In genomic region chr10:89706011-89706410, GRCh38 we compare ENCODE assay signal across 19 cellular contexts. TPM values are rescaled to one million over a fixed set of nuclear protein-coding genes. Genes with fewer than 3 reads are reported as not detected.
DNase-seq lines count a peak whose midpoint lies in the region; ATAC-seq, FAIRE-seq and TF ChIP-seq lines count a peak whose summit lies in the region.
"Had no signal": no experiment of that assay in that cellular context is flagged by ENCODE, and none has a peak within 500 bp of the region (broad histone marks: within the 10 kb centered on the region; RNA-seq: fewer than 3 reads in every experiment).

No MANE protein-coding gene starts in this region.

- H3K4me2 ChIP-seq in keratinocyte (ENCODE audit: control insufficient read depth, extremely low read depth, insufficient read depth, low read depth, low read length), result peak overlapping the region; percentile 20

- H3K36me3 ChIP-seq in CD4-positive, CD25-positive, alpha-beta regulatory T cell (ENCODE audit: control insufficient read depth, insufficient read depth, low read length), result peaks cover 3% of the 10 kb centered on the region
- H3K36me3 ChIP-seq in HEK293 (ENCODE audit: control insufficient read depth in 2 of 2, insufficient read depth in 1 of 2, low read length in 2 of 2), result peaks cover 9 to 22% of the 10 kb centered on the region in 2 experiments
- peaks cover 0 to 5% of the 10 kb centered on the region in 2 experiments for H3K36me3 ChIP-seq in keratinocyte (ENCODE audit: control insufficient read depth in 2 of 2, extremely low read depth in 1 of 2, insufficient read depth in 2 of 2, low read length in 2 of 2)
- H3K36me3 ChIP-seq: uterus had no signal

- H3K4me3 Mint-ChIP-seq in CD4-positive, CD25-positive, alpha-beta regulatory T cell, result peak overlapping the region in 2 of 4 donors; percentile 24 to 98
- H3K4me3 Mint-ChIP-seq in activated naive CD8-positive, alpha-beta T cell treated with anti-CD3 and anti-CD28 coated beads, Interleukin-2, amount 10 ng/mL, durations not matched to agents 7 days and 5 days, result peak overlapping the region; percentile 26
- H3K4me3 Mint-ChIP-seq: activated T-cell treated with anti-CD3 and anti-CD28 coated beads, Interleukin-2, amount 50 U/mL, for 4 hours; WTC11 had no signal

- peak overlapping the region in 1 of 3 donors; percentile 16 for H3K27ac Mint-ChIP-seq in CD4-positive, CD25-positive, alpha-beta regulatory T cell
- H3K27ac Mint-ChIP-seq in activated naive CD8-positive, alpha-beta T cell treated with anti-CD3 and anti-CD28 coated beads, Interleukin-2, amount 10 ng/mL, durations not matched to agents 7 days and 5 days, result peak overlapping the region; percentile 20

- dilution Hi-C loops in keratinocyte (cut with MboI; ENCODE audit: extremely low pct_ligation_motif_present, low sequenced_read_pairs), result no loop called here

- H3K79me2 ChIP-seq in keratinocyte (ENCODE audit: control insufficient read depth, insufficient read depth, low read length), result peaks cover 84% of the 10 kb centered on the region

- CTCF ChIA-PET in HEK293 (lab: Yijun Ruan, JAX), result no interaction called here

- no peaks in the 10 kb centered on the region for H3K9me3 Mint-ChIP-seq in CD4-positive, CD25-positive, alpha-beta regulatory T cell
- H3K9me3 Mint-ChIP-seq in activated naive CD8-positive, alpha-beta T cell treated with anti-CD3 and anti-CD28 coated beads, Interleukin-2, amount 10 ng/mL, durations not matched to agents 7 days and 5 days, result no peaks in the 10 kb centered on the region
- H3K9me3 Mint-ChIP-seq: activated T-cell treated with anti-CD3 and anti-CD28 coated beads, Interleukin-2, amount 50 U/mL, for 4 hours; WTC11 had no signal

- H3K4me1 Mint-ChIP-seq in CD4-positive, CD25-positive, alpha-beta regulatory T cell, result peaks cover 26 to 59% (median 44%) of the 10 kb centered on the region in 4 donors
- H3K4me1 Mint-ChIP-seq in activated naive CD8-positive, alpha-beta T cell treated with anti-CD3 and anti-CD28 coated beads, Interleukin-2, amount 10 ng/mL, durations not matched to agents 7 days and 5 days, result peaks cover 32% of the 10 kb centered on the region

- no peak overlapping the region for H3K27ac ChIP-seq in CD4-positive, CD25-positive, alpha-beta regulatory T cell (ENCODE audit: insufficient read depth, low read length, poor library complexity, severe bottlenecking)
- H3K27ac ChIP-seq in HEK293 (ENCODE audit: extremely low read depth, low read depth, low read length) (no peak overlapping the region), keratinocyte (ENCODE audit: control insufficient read depth, insufficient read depth, low read length) (no peak overlapping the region)
- H3K27ac ChIP-seq: foreskin keratinocyte, SJSA1, skin epidermis, uterus had no signal

- peak overlapping the region; percentile 52 for H3K4me3 ChIP-seq in CD4-positive, CD25-positive, alpha-beta regulatory T cell (ENCODE audit: low read depth, low read length)
- no peak overlapping the region for H3K4me3 ChIP-seq in HEK293 (ENCODE audit: low read depth, low read length)
- no peak overlapping the region for H3K4me3 ChIP-seq in keratinocyte (ENCODE audit: control insufficient read depth in 2 of 3, extremely low read depth in 1 of 3, insufficient read depth in 2 of 3, low read depth in 1 of 3, low read length in 3 of 3)
- H3K4me3 ChIP-seq: SJSA1, skin epidermis, uterus had no signal

- H2AFZ ChIP-seq in keratinocyte (ENCODE audit: control insufficient read depth, low read length), result peak overlapping the region; percentile 28

- in situ Hi-C loops in KBM-7 (cut with MboI; ENCODE audit: low pct_unique_long_range_greater_than_20kb, low sequenced_read_pairs), result no loop called here

- H3K9me3 ChIP-seq in CD4-positive, CD25-positive, alpha-beta regulatory T cell (ENCODE audit: control insufficient read depth in 2 of 2, low read length in 2 of 2), result no peaks in the 10 kb centered on the region
- H3K9me3 ChIP-seq in HEK293 (ENCODE audit: control insufficient read depth, insufficient read depth, low read depth, low read length), result no peaks in the 10 kb centered on the region
- H3K9me3 ChIP-seq in keratinocyte (ENCODE audit: control insufficient read depth, low read depth, low read length), result no peaks in the 10 kb centered on the region
- H3K9me3 ChIP-seq: SJSA1, uterus had no signal

- FAIRE-seq in keratinocyte (lab: Jason Lieb, UNC), result no peak
- FAIRE-seq: HTR-8/SVneo had no signal

- no peak for ATAC-seq in CD4-positive, CD25-positive, alpha-beta regulatory T cell (ENCODE audit: low read depth in 2 of 2)
- no peak for ATAC-seq in activated naive CD8-positive, alpha-beta T cell treated with anti-CD3 and anti-CD28 coated beads, Interleukin-2, amount 10 ng/mL, durations not matched to agents 7 days and 5 days (ENCODE audit: low read depth)
- ATAC-seq: activated T-cell treated with anti-CD3 and anti-CD28 coated beads, Interleukin-2, amount 50 U/mL, for 4 hours; foreskin keratinocyte; WTC11 had no signal

- H4K20me1 ChIP-seq in keratinocyte (ENCODE audit: control insufficient read depth, extremely low read depth, insufficient read depth, low read length), result no peaks in the 10 kb centered on the region

- no peak for TF ChIP-seq CTCF in HEK293 (tag by site-specific recombination; IDR thresholded peaks at IDR 0.05)
- no peak for TF ChIP-seq CTCF in keratinocyte (optimal IDR thresholded peaks at IDR 0.05 in 1 of 3, IDR thresholded peaks at IDR 0.05 in 1 of 3, conservative IDR thresholded peaks at IDR 0.05 in 1 of 3; ENCODE audit: extremely low read depth in 1 of 3, insufficient read depth in 2 of 3, low read length in 3 of 3)

- no peak for DNase-seq in CD4-positive, CD25-positive, alpha-beta regulatory T cell
- DNase-seq in activated naive CD8-positive, alpha-beta T cell treated with anti-CD3 and anti-CD28 coated beads, Interleukin-2, amount 10 ng/mL, durations not matched to agents 7 days and 5 days, result no peak
- DNase-seq in keratinocyte (ENCODE audit: low read depth, low spot score), result no peak
- no peak for DNase-seq in NCI-H1417 treated with DMSO at 0.1 percent for 48 hours (lab: John Stamatoyannopoulos, UW)
- no peak for DNase-seq in activated effector memory CD4-positive, alpha-beta T cell treated with Interleukin-2 at 50 U/mL for 16 hours
- no peak for DNase-seq in KBM-7
- DNase-seq: activated T-cell treated with anti-CD3 and anti-CD28 coated beads, Interleukin-2, amount 50 U/mL, for 4 hours; aorta; foreskin keratinocyte; mesendoderm; NCI-H1105; nucleus accumbens; stimulated activated naive CD4-positive, alpha-beta T cell treated with Interleukin-2 at 50 U/mL for 16 hours; uterus had no signal

- peaks cover 40% of the 10 kb centered on the region for H3K4me1 ChIP-seq in CD4-positive, CD25-positive, alpha-beta regulatory T cell (ENCODE audit: control insufficient read depth, insufficient read depth, low read length, poor library complexity, severe bottlenecking)
- H3K4me1 ChIP-seq in HEK293 (ENCODE audit: control insufficient read depth, insufficient read depth, low read length), result peaks cover 18% of the 10 kb centered on the region
- H3K4me1 ChIP-seq in keratinocyte (ENCODE audit: control insufficient read depth, extremely low read depth, insufficient read depth, low read length), result peaks cover 20% of the 10 kb centered on the region
- H3K4me1 ChIP-seq: uterus had no signal

- no peaks in the 10 kb centered on the region for H3K27me3 ChIP-seq in CD4-positive, CD25-positive, alpha-beta regulatory T cell (ENCODE audit: control insufficient read depth, insufficient read depth, low read length)
- no peaks in the 10 kb centered on the region for H3K27me3 ChIP-seq in keratinocyte (ENCODE audit: control insufficient read depth, extremely low read depth, insufficient read depth, low read length)
- H3K27me3 ChIP-seq: foreskin keratinocyte, SJSA1, uterus had no signal

- H3K9ac ChIP-seq in keratinocyte (ENCODE audit: control insufficient read depth, extremely low read depth, insufficient read depth, low read length), result no peak overlapping the region

- H3K9me1 ChIP-seq in keratinocyte (ENCODE audit: control insufficient read depth, extremely low read depth, insufficient read depth, low read length), result no peaks in the 10 kb centered on the region

- no peaks in the 10 kb centered on the region for H3K27me3 Mint-ChIP-seq in CD4-positive, CD25-positive, alpha-beta regulatory T cell
- H3K27me3 Mint-ChIP-seq in activated naive CD8-positive, alpha-beta T cell treated with anti-CD3 and anti-CD28 coated beads, Interleukin-2, amount 10 ng/mL, durations not matched to agents 7 days and 5 days, result no peaks in the 10 kb centered on the region

- POLR2A ChIA-PET in HEK293 (lab: Yijun Ruan, JAX), result no interaction called here
- POLR2A ChIA-PET in activated naive CD8-positive, alpha-beta T cell treated with anti-CD3 and anti-CD28 coated beads, Interleukin-2, amount 10 ng/mL, durations not matched to agents 7 days and 5 days (lab: Charles Lee), result no interaction called here

- H3K36me3 Mint-ChIP-seq in CD4-positive, CD25-positive, alpha-beta regulatory T cell, result peaks cover 4% of the 10 kb centered on the region
- peaks cover 27% of the 10 kb centered on the region for H3K36me3 Mint-ChIP-seq in activated naive CD8-positive, alpha-beta T cell treated with anti-CD3 and anti-CD28 coated beads, Interleukin-2, amount 10 ng/mL, durations not matched to agents 7 days and 5 days

TF ChIP-seq in HEK293, 187 proteins besides CTCF, POLR2A, EP300 and RAD21 (continues in another document):
- TF ChIP-seq PRDM1 (tag by site-specific recombination; IDR thresholded peaks at IDR 0.05), result peak; percentile 83

RNA-seq across cellular contexts. Expression of gene KIF20B, which starts 4.6 kb away (rescaled TPM):
- total RNA-seq in CD4-positive, CD25-positive, alpha-beta regulatory T cell, result 42.8 TPM
- 10 to 100 TPM; 12.0 to 18.9 (median 18.0) TPM for polyA plus RNA-seq in CD4-positive, CD25-positive, alpha-beta regulatory T cell
- 10 to 100 TPM; 56.4 to 58.1 TPM for total RNA-seq in activated naive CD8-positive, alpha-beta T cell treated with anti-CD3 and anti-CD28 coated beads, Interleukin-2, amount 10 ng/mL, durations not matched to agents 7 days and 5 days
- 2.5 to 9.2 TPM (median 5.8 TPM) in 3 replicates for polyA plus RNA-seq in keratinocyte
- polyA plus RNA-seq in keratinocyte (2011; ENCODE audit: low read depth), result 8.2 TPM
- 1.4 and 4.0 TPM in 2 replicates for polyA plus RNA-seq in keratinocyte (2011; cell fraction: cytosol; rRNA removed)
- polyA plus RNA-seq in keratinocyte (2011; cell fraction: nucleus; rRNA removed), result 5.2 and 5.7 TPM in 2 replicates
- 1.4 and 8.2 TPM in 2 replicates for polyA plus RNA-seq in keratinocyte (2012; ENCODE audit: low replicate concordance)
- polyA minus RNA-seq in keratinocyte, result 1.7 to 21.2 TPM (median 5.3 TPM) in 3 replicates
- polyA minus RNA-seq in keratinocyte (2011; cell fraction: cytosol; rRNA and poly(A)+ RNA removed), result 1.3 TPM
- 3.6 and 7.3 TPM in 2 replicates for polyA minus RNA-seq in keratinocyte (2011; cell fraction: nucleus; rRNA and poly(A)+ RNA removed)
